13 cellular contexts compared by ENCODE assay signal in genomic region chr7:1124164-1124563, GRCh38. TPM values are rescaled to one million over a fixed set of nuclear protein-coding genes. Genes with fewer than 3 reads are reported as not detected.
DNase-seq lines count a peak whose midpoint lies in the region; ATAC-seq and TF ChIP-seq lines count a peak whose summit lies in the region.
"Had no signal": no experiment of that assay in that cellular context is flagged by ENCODE, and none has a peak within 500 bp of the region (broad histone marks: within the 10 kb centered on the region; RNA-seq: fewer than 3 reads in every experiment).

No MANE protein-coding gene starts in this region.

- H3K4me1 ChIP-seq in GM23248 (ENCODE audit: insufficient read depth) (peaks cover 3% of the 10 kb centered on the region; the same call in 1 of the 2 replicates), iPS-20b (ENCODE audit: insufficient read depth, low read length) (peaks cover 5% of the 10 kb centered on the region), smooth muscle cell (ENCODE audit: low read depth) (peaks cover 11% of the 10 kb centered on the region)
- H3K4me1 ChIP-seq: prostate gland had no signal

- H2AFZ ChIP-seq in GM23248 (peak overlapping the region; percentile 55), smooth muscle cell (ENCODE audit: low read depth) (no peak overlapping the region)

- H3K36me3 ChIP-seq in GM23248 (ENCODE audit: low read depth) (no peaks in the 10 kb centered on the region), iPS-20b (ENCODE audit: insufficient read depth, low read depth, low read length) (peaks cover 26% of the 10 kb centered on the region), smooth muscle cell (ENCODE audit: low read depth) (no peaks in the 10 kb centered on the region)
- H3K36me3 ChIP-seq: prostate gland had no signal

- peak; percentile 69 for DNase-seq in GM23248
- no peak for DNase-seq in smooth muscle cell (lab: John Stamatoyannopoulos, UW; ENCODE audit: unreplicated experiment)
- DNase-seq in GM10266 (ENCODE audit: extremely low spot score), result no peak
- no peak for DNase-seq in AG08396 (ENCODE audit: low spot score)
- DNase-seq: activated CD4-positive, alpha-beta T cell treated with anti-CD3 and anti-CD28 coated beads, Interleukin-2, amount 10 ng/mL, durations not matched to agents 7 days and 5 days; activated naive CD4-positive, alpha-beta T cell treated with Interleukin-2 at 50 U/mL for 16 hours; NCI-H524 treated with DMSO at 0.1 percent for 48 hours had no signal

- no peak for ATAC-seq in HG03108 (IDR thresholded peaks at IDR 0.05; ENCODE audit: unreplicated experiment)
- ATAC-seq in GM19395 (IDR thresholded peaks at IDR 0.05; ENCODE audit: unreplicated experiment), result no peak

- H3K9me3 ChIP-seq in GM23248 (ENCODE audit: low read depth), result no peaks in the 10 kb centered on the region
- H3K9me3 ChIP-seq in iPS-20b (ENCODE audit: insufficient read depth, low read depth, low read length), result no peaks in the 10 kb centered on the region
- H3K9me3 ChIP-seq in smooth muscle cell (replicated peaks; ENCODE audit: low read depth), result no peaks in the 10 kb centered on the region
- H3K9me3 ChIP-seq: prostate gland had no signal

- WGBS in GM23248 (ENCODE audit: low coverage in 1 of 2, low lambda C conversion rate in 2 of 2, missing lambda C conversion rate in 2 of 2), 2 experiments, result 21 to 24% methylated on average over 11 of the region's 11 CpGs
- WGBS in smooth muscle cell (ENCODE audit: low lambda C conversion rate), result 82% methylated on average over 11 of the region's 11 CpGs

- H3K27ac ChIP-seq in GM23248, result peak overlapping the region; percentile 89
- peak overlapping the region; percentile 65 for H3K27ac ChIP-seq in cingulate gyrus (ENCODE audit: low read depth, low read length)
- H3K27ac ChIP-seq in iPS-20b (ENCODE audit: low read length), result no peak overlapping the region
- H3K27ac ChIP-seq in smooth muscle cell (ENCODE audit: low read depth), result peak overlapping the region; percentile 50
- H3K27ac ChIP-seq: prostate gland, SK-N-MC had no signal

- H3K79me2 ChIP-seq in GM23248 (ENCODE audit: insufficient read depth) (0 out of 2 replicates have a peak, but pooled peaks cover 18% of the 10 kb centered on the region), smooth muscle cell (ENCODE audit: low read depth) (no peaks in the 10 kb centered on the region)

- peak overlapping the region; percentile 59 for H3K4me3 ChIP-seq in GM23248
- H3K4me3 ChIP-seq in iPS-20b (ENCODE audit: low read length), result no peak overlapping the region
- H3K4me3 ChIP-seq in smooth muscle cell, result no peak overlapping the region
- H3K4me3 ChIP-seq: prostate gland, SK-N-MC had no signal

- H3K9me2 ChIP-seq in GM23248 (ENCODE audit: insufficient read depth), result no peaks in the 10 kb centered on the region

- in situ Hi-C loops in GM23248 (cut with MboI), result no loop called here

- no peaks in the 10 kb centered on the region for H3F3A ChIP-seq in GM23248 (ENCODE audit: insufficient read depth)
- H3F3A ChIP-seq in smooth muscle cell (ENCODE audit: low read depth), result no peaks in the 10 kb centered on the region

- TF ChIP-seq CTCF in smooth muscle cell (IDR thresholded peaks at IDR 0.05; ENCODE audit: borderline replicate concordance, insufficient read depth, poor library complexity, severe bottlenecking) (no peak), GM10266 (IDR thresholded peaks at IDR 0.05; ENCODE audit: control insufficient read depth, insufficient read depth, low read depth, missing control alignments) (no peak)

- H3K4me2 ChIP-seq in GM23248 (ENCODE audit: unreplicated experiment) (peak overlapping the region; percentile 62), smooth muscle cell (peak overlapping the region; percentile 68)

- no peaks in the 10 kb centered on the region for H3K27me3 ChIP-seq in GM23248 (replicated peaks; ENCODE audit: insufficient read depth)
- H3K27me3 ChIP-seq in iPS-20b (ENCODE audit: insufficient read depth, low read length), result no peaks in the 10 kb centered on the region
- no peaks in the 10 kb centered on the region for H3K27me3 ChIP-seq in smooth muscle cell (ENCODE audit: low read depth)

- peak overlapping the region; percentile 75 for H3K9ac ChIP-seq in GM23248
- peak overlapping the region; percentile 40; the same call in 1 of the 2 replicates for H3K9ac ChIP-seq in iPS-20b (ENCODE audit: low read depth, low read length)
- peak overlapping the region; percentile 51 for H3K9ac ChIP-seq in smooth muscle cell (ENCODE audit: low read depth)

- H4K20me1 ChIP-seq in GM23248 (ENCODE audit: insufficient read depth) (no peaks in the 10 kb centered on the region), smooth muscle cell (ENCODE audit: low read depth) (peaks cover 48% of the 10 kb centered on the region)

RNA-seq across cellular contexts. Expression of gene ZFAND2A, which starts 35.8 kb away (rescaled TPM):
- 24.7 and 32.2 TPM in 2 replicates for total RNA-seq in GM23248 (2014; rRNA removed; shearing (Covaris generic))
- polyA plus RNA-seq in GM23248 (2016; fragmentation: Nextera tagmentation; extraction: Ambion mirVana), result 49.9 and 52.4 TPM in 2 replicates
- total RNA-seq in smooth muscle cell, result 16.2 and 21.1 TPM in 2 replicates
- 29.9 and 34.2 TPM in 2 replicates for polyA plus RNA-seq in smooth muscle cell

RNA-seq across cellular contexts. Expression of gene GPER1, which starts 36.3 kb away (rescaled TPM):
- total RNA-seq in GM23248 (2014; rRNA removed; shearing (Covaris generic)), result 3.4 and 6.7 TPM in 2 replicates
- polyA plus RNA-seq in GM23248 (2016; fragmentation: Nextera tagmentation; extraction: Ambion mirVana), result 5.6 and 6.7 TPM in 2 replicates
- 0.67 and 1.3 TPM in 2 replicates for total RNA-seq in smooth muscle cell
- polyA plus RNA-seq in smooth muscle cell, result 2.3 and 4.0 TPM in 2 replicates
